Comparison of ENCODE assay signal across 29 cellular contexts in the genomic region with DNA sequence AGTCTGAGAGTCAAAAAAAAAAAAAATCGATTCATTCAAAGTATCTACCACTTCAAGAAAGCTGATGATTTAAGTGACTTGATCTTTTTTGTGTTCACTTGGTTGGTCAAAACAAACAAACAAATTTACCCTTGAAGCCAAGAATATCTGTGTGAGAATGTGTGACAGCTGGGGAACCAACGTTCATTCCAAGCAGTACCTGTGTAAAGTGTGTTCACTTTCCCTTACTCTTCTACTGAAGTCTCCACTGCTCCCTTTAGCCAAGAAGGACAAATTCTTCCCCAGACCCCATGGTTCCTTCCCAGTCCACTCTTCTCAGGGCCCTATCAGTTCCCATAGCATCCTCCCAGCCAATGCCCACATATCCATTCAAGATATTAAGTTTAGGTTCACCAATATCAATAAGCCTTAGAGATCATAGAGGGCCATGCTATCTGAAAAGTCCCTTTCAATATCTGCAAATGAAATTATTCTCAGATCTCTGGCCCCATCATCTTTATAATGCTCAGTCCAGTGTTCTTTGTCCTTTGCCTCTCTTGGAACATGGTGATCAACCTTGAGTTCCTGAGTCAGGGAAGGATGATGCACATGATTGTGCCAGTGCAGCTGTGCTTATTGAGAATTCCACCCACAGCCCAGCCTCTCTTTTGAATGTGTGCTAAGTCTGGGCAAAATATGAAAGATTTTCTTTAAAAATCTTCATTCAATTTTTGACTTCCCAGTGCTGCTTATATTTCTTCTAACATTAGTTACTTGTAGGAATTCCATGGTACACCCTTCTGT.
"Had no signal": no experiment of that assay in that cellular context is flagged by ENCODE, and none has a peak within 500 bp of the region (broad histone marks: within the 10 kb centered on the region; RNA-seq: fewer than 3 reads in every experiment).

No MANE protein-coding gene starts in this region.

- H3K4me1 ChIP-seq: ascending aorta had no signal

- H3K27ac ChIP-seq: adrenal gland, ascending aorta, body of pancreas, VCaP had no signal

- H3K4me2 ChIP-seq: SK-N-SH had no signal

- H3K9me3 ChIP-seq: adrenal gland, ascending aorta, body of pancreas, SK-N-SH had no signal

- H3K27me3 ChIP-seq: adrenal gland, ascending aorta, body of pancreas had no signal

- ATAC-seq: activated T-cell treated with anti-CD3 and anti-CD28 coated beads, Interleukin-2, amount 50 U/mL, for 72 hours; body of pancreas; Panc1; Right ventricle myocardium inferior had no signal

- H3K4me3 ChIP-seq: adrenal gland, ascending aorta, body of pancreas had no signal

- DNase-seq: activated CD4-positive, alpha-beta memory T cell treated with anti-CD3 and anti-CD28 coated beads for 36 hours; activated CD4-positive, alpha-beta T cell treated with anti-CD3 and anti-CD28 coated beads, Interleukin-2, amount 10 ng/mL, durations not matched to agents 7 days and 5 days; activated CD4-positive, CD25-positive, alpha-beta regulatory T cell; activated CD8-positive, alpha-beta memory T cell treated with anti-CD3 and anti-CD28 coated beads for 24 hours; activated gamma-delta T cell treated with Interleukin-2 at 50 U/mL for 16 hours; activated naive CD4-positive, alpha-beta T cell treated with anti-CD3 and anti-CD28 coated beads, Interleukin-2, amount 10 ng/mL, durations not matched to agents 7 days and 5 days; activated naive CD8-positive, alpha-beta T cell treated with anti-CD3 and anti-CD28 coated beads for 36 hours; activated T-cell treated with anti-CD3 and anti-CD28 coated beads for 4 hours; activated T-cell treated with anti-CD3 and anti-CD28 coated beads, Interleukin-2, amount 50 U/mL, for 72 hours; MM.1S; NCI-H1105; NCI-H1436; NCI-H1694 treated with DMSO at 0.1 percent for 48 hours; NCI-H2029 treated with DMSO at 0.1 percent for 48 hours; NCI-H345; NCI-H510A; NCI-H526 treated with DMSO at 0.1 percent for 48 hours; NK-92 treated with Interleukin-12 subunit alpha and Interleukin-12 subunit beta, amount 100 ng/mL, for 24 hours; OCI-M1; RPMI8226; SK-N-SH; T-helper 1 cell had no signal

- H3K9ac ChIP-seq: SK-N-SH had no signal

- FAIRE-seq: bronchial epithelial cell had no signal

- H3K36me3 ChIP-seq: adrenal gland, ascending aorta had no signal
